ENCODE assay signal across 1 cellular context in the genomic region with DNA sequence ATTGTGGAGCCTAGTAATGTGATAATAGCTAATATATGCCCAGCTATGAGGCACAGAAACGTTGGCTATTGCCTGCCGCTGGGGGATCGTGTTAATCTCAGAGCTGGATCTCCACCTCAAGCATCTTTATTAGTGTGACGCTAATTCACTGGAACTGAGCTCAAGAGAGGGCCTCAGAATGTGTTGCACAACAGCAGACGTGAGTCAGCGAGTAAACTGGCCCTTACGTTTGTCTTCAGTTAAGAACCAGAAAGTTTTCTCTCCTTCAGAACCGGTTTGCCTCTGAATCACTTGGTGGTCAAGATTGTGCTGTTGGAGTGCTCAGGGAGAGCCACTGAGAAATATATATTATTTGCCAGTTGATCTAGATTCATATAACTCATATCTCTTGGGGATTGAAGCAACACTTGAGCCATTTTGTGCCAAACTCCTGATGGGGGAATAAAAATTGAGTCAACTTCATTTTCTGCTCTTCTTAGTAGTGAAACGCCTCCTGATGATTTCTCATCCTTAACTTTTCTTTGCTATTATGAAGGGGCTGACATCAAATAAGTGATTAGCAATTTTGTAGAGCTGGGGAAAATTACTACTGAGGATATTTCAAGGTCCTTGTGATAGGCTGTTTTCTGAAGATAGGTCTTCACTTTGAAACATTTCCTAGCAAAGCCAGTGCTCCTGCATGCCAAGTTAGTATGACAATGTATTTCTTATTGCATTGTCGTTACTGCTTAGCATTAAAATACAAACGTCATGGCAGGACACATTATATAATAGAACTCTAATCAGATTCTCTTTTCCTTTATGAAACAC.
TF ChIP-seq lines count a peak whose summit lies in the region.

No MANE protein-coding gene starts in this region.

TF ChIP-seq in K562, 482 proteins besides CTCF, POLR2A, EP300 and RAD21 (continued from another document and continues in another):
- TF ChIP-seq, protein P1, sequence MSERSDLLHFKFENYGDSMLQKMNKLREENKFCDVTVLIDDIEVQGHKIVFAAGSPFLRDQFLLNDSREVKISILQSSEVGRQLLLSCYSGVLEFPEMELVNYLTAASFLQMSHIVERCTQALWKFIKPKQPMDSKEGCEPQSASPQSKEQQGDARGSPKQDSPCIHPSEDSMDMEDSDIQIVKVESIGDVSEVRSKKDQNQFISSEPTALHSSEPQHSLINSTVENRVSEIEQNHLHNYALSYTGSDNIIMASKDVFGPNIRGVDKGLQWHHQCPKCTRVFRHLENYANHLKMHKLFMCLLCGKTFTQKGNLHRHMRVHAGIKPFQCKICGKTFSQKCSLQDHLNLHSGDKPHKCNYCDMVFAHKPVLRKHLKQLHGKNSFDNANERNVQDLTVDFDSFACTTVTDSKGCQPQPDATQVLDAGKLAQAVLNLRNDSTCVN (CRISPR knock-in tag; IDR thresholded peaks at IDR 0.05), result no peak; the same call in 1 of the 2 replicates
- TF ChIP-seq TAF7 (tag; IDR thresholded peaks at IDR 0.05) (peak; percentile 77; the same call in 1 of the 2 replicates), TSC22D4 (tag; IDR thresholded peaks at IDR 0.05) (no peak), EGR1 (conservative IDR thresholded peaks at IDR 0.05) (no peak), CHAMP1 (IDR thresholded peaks at IDR 0.05) (peak; percentile 68), ZNF778 (CRISPR knock-in tag; IDR thresholded peaks at IDR 0.05) (no peak), EHMT2 (IDR thresholded peaks at IDR 0.05) (0 out of 2 replicates have a peak, but pooled peaks have one; percentile 46), SAFB (IDR thresholded peaks at IDR 0.05; ENCODE audit: borderline replicate concordance, low read depth, low read length) (no peak), ZNF24 (IDR thresholded peaks at IDR 0.05) (no peak; the same call in 1 of the 2 replicates), TGIF2 (CRISPR knock-in tag; IDR thresholded peaks at IDR 0.05) (no peak), GABPB2 (CRISPR knock-in tag; conservative IDR thresholded peaks at IDR 0.05) (no peak), KDM2B (CRISPR knock-in tag; IDR thresholded peaks at IDR 0.05) (no peak), CHCHD3 (CRISPR knock-in tag; IDR thresholded peaks at IDR 0.05) (no peak), SMAD2 (IDR thresholded peaks at IDR 0.05; ENCODE audit: low read depth, low read length) (no peak), XRCC5 (IDR thresholded peaks at IDR 0.05; ENCODE audit: low read depth, low read length) (no peak), ZNF239 (CRISPR knock-in tag; IDR thresholded peaks at IDR 0.05) (peak; percentile 67), PHTF2 (CRISPR knock-in tag; IDR thresholded peaks at IDR 0.05) (no peak), POLR2B (IDR thresholded peaks at IDR 0.05; ENCODE audit: low read depth, partially characterized antibody) (no peak), ZSCAN29 (IDR thresholded peaks at IDR 0.05) (no peak), MAFF (IDR thresholded peaks at IDR 0.05; ENCODE audit: low read length) (peak; percentile 68; the same call in 1 of the 2 replicates), ZNF347 (CRISPR knock-in tag; IDR thresholded peaks at IDR 0.05; ENCODE audit: low read depth) (no peak), MCM7 (IDR thresholded peaks at IDR 0.05) (no peak), PCBP2 (IDR thresholded peaks at IDR 0.05; ENCODE audit: low read depth, low read length, poor library complexity, severe bottlenecking) (no peak), CREB3 (tag; conservative IDR thresholded peaks at IDR 0.05; ENCODE audit: low read depth) (peak; percentile 98), SUPT5H (IDR thresholded peaks at IDR 0.05) (no peak), ERF (CRISPR knock-in tag; IDR thresholded peaks at IDR 0.05) (no peak), DNMT1 (IDR thresholded peaks at IDR 0.05) (no peak), HDAC2 (IDR thresholded peaks at IDR 0.05) (peak; percentile 70; the same call in 1 of the 2 replicates), PRPF4 (IDR thresholded peaks at IDR 0.05; ENCODE audit: insufficient read depth, low read depth, low read length, poor library complexity, severe bottlenecking) (no peak), NR1H2 (CRISPR knock-in tag; IDR thresholded peaks at IDR 0.05) (no peak), ATF2 (CRISPR knock-in tag; IDR thresholded peaks at IDR 0.05) (no peak), RFX5 (IDR thresholded peaks at IDR 0.05; ENCODE audit: low read depth, low read length) (no peak), PYGO2 (tag; IDR thresholded peaks at IDR 0.05) (peak; percentile 87), COPS2 (conservative IDR thresholded peaks at IDR 0.05) (no peak)
- TF ChIP-seq, protein P2, sequence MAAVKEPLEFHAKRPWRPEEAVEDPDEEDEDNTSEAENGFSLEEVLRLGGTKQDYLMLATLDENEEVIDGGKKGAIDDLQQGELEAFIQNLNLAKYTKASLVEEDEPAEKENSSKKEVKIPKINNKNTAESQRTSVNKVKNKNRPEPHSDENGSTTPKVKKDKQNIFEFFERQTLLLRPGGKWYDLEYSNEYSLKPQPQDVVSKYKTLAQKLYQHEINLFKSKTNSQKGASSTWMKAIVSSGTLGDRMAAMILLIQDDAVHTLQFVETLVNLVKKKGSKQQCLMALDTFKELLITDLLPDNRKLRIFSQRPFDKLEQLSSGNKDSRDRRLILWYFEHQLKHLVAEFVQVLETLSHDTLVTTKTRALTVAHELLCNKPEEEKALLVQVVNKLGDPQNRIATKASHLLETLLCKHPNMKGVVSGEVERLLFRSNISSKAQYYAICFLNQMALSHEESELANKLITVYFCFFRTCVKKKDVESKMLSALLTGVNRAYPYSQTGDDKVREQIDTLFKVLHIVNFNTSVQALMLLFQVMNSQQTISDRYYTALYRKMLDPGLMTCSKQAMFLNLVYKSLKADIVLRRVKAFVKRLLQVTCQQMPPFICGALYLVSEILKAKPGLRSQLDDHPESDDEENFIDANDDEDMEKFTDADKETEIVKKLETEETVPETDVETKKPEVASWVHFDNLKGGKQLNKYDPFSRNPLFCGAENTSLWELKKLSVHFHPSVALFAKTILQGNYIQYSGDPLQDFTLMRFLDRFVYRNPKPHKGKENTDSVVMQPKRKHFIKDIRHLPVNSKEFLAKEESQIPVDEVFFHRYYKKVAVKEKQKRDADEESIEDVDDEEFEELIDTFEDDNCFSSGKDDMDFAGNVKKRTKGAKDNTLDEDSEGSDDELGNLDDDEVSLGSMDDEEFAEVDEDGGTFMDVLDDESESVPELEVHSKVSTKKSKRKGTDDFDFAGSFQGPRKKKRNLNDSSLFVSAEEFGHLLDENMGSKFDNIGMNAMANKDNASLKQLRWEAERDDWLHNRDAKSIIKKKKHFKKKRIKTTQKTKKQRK (IDR thresholded peaks at IDR 0.05; ENCODE audit: borderline replicate concordance, low read depth, low read length), result no peak
- TF ChIP-seq, protein P3, sequence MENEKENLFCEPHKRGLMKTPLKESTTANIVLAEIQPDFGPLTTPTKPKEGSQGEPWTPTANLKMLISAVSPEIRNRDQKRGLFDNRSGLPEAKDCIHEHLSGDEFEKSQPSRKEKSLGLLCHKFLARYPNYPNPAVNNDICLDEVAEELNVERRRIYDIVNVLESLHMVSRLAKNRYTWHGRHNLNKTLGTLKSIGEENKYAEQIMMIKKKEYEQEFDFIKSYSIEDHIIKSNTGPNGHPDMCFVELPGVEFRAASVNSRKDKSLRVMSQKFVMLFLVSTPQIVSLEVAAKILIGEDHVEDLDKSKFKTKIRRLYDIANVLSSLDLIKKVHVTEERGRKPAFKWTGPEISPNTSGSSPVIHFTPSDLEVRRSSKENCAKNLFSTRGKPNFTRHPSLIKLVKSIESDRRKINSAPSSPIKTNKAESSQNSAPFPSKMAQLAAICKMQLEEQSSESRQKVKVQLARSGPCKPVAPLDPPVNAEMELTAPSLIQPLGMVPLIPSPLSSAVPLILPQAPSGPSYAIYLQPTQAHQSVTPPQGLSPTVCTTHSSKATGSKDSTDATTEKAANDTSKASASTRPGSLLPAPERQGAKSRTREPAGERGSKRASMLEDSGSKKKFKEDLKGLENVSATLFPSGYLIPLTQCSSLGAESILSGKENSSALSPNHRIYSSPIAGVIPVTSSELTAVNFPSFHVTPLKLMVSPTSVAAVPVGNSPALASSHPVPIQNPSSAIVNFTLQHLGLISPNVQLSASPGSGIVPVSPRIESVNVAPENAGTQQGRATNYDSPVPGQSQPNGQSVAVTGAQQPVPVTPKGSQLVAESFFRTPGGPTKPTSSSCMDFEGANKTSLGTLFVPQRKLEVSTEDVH (IDR thresholded peaks at IDR 0.05; ENCODE audit: low read depth, partially characterized antibody), result no peak
- TF ChIP-seq, protein P4, sequence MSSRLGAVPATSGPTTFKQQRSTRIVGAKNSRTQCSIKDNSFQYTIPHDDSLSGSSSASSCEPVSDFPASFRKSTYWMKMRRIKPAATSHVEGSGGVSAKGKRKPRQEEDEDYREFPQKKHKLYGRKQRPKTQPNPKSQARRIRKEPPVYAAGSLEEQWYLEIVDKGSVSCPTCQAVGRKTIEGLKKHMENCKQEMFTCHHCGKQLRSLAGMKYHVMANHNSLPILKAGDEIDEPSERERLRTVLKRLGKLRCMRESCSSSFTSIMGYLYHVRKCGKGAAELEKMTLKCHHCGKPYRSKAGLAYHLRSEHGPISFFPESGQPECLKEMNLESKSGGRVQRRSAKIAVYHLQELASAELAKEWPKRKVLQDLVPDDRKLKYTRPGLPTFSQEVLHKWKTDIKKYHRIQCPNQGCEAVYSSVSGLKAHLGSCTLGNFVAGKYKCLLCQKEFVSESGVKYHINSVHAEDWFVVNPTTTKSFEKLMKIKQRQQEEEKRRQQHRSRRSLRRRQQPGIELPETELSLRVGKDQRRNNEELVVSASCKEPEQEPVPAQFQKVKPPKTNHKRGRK (tag; IDR thresholded peaks at IDR 0.05), result no peak
- TF ChIP-seq, protein P5, sequence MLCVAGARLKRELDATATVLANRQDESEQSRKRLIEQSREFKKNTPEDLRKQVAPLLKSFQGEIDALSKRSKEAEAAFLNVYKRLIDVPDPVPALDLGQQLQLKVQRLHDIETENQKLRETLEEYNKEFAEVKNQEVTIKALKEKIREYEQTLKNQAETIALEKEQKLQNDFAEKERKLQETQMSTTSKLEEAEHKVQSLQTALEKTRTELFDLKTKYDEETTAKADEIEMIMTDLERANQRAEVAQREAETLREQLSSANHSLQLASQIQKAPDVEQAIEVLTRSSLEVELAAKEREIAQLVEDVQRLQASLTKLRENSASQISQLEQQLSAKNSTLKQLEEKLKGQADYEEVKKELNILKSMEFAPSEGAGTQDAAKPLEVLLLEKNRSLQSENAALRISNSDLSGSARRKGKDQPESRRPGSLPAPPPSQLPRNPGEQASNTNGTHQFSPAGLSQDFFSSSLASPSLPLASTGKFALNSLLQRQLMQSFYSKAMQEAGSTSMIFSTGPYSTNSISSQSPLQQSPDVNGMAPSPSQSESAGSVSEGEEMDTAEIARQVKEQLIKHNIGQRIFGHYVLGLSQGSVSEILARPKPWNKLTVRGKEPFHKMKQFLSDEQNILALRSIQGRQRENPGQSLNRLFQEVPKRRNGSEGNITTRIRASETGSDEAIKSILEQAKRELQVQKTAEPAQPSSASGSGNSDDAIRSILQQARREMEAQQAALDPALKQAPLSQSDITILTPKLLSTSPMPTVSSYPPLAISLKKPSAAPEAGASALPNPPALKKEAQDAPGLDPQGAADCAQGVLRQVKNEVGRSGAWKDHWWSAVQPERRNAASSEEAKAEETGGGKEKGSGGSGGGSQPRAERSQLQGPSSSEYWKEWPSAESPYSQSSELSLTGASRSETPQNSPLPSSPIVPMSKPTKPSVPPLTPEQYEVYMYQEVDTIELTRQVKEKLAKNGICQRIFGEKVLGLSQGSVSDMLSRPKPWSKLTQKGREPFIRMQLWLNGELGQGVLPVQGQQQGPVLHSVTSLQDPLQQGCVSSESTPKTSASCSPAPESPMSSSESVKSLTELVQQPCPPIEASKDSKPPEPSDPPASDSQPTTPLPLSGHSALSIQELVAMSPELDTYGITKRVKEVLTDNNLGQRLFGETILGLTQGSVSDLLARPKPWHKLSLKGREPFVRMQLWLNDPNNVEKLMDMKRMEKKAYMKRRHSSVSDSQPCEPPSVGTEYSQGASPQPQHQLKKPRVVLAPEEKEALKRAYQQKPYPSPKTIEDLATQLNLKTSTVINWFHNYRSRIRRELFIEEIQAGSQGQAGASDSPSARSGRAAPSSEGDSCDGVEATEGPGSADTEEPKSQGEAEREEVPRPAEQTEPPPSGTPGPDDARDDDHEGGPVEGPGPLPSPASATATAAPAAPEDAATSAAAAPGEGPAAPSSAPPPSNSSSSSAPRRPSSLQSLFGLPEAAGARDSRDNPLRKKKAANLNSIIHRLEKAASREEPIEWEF (CRISPR knock-in tag; IDR thresholded peaks at IDR 0.05), result 0 out of 2 replicates have a peak, but pooled peaks have one; percentile 69
